Comparison of ENCODE assay signal across 9 cellular contexts in the genomic region with DNA sequence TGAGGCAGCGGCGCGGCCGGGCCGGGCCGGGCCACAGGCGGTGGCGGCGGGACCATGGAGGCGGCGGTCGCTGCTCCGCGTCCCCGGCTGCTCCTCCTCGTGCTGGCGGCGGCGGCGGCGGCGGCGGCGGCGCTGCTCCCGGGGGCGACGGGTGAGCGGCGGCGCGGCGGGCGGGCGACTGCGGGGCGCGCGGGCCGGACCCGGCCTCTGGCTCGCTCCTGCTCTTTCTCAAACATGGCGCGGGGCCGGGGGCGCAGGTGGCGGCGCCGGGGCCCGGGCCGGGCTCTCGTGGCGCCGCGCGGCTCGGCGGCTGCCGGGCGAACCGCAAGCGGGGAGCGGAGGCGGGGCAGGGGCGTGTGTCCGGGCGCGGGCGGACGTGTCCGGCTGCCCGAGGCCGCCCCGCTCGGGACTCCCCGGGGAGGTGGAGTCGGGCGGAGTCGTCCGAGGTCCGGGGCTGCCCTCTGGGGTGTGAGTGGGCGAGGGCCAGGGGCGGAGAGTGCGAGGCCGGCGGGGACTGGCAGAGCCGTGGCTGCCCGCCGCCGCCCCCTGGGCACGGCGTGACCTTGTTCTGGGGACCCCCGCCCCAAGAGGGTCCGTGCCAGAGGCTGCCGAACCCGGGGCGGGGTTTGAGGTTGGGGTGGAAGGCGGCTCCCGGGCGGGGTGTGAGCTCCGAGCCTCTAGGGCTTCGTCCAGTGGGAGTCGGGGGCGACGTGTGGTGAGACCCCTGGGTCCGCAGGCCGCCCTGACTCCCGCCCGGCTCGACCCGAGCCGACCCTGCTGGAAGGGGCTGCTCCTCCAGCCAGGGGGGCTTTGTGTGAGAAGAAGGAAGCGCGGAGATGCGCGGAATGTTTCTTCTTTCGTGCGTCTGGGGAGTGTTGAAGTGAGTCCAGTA. TPM values are rescaled to one million over a fixed set of nuclear protein-coding genes. Genes with fewer than 3 reads are reported as not detected.
A peak's percentile ranks its signal among the peaks of the same experiment; 100 is the strongest.
DNase-seq lines count a peak whose midpoint lies in the region; ATAC-seq, FAIRE-seq and TF ChIP-seq lines count a peak whose summit lies in the region.
"Had no signal": no experiment of that assay in that cellular context is flagged by ENCODE, and none has a peak within 500 bp of the region (broad histone marks: within the 10 kb centered on the region; RNA-seq: fewer than 3 reads in every experiment).

No MANE protein-coding gene starts in this region.

- H3K4me1 Mint-ChIP-seq in CD4-positive, alpha-beta T cell (ENCODE audit: low read depth): peaks cover 64% of the 10 kb centered on the region

- H3K36me3 ChIP-seq in SJSA1 (peaks cover under 1% of the 10 kb centered on the region), adipocyte (ENCODE audit: control insufficient read depth, insufficient read depth, low read length, severe bottlenecking) (no peaks in the 10 kb centered on the region), heart right ventricle (no peaks in the 10 kb centered on the region)

- H3K4me3 ChIP-seq in SJSA1: peak overlapping the region; percentile 81
- peak overlapping the region; percentile 89 for H3K4me3 ChIP-seq in adipocyte (ENCODE audit: low read length)
- peak overlapping the region; percentile 52 to 96 (median 86) for H3K4me3 ChIP-seq in heart right ventricle

- intact Hi-C loops in CD4-positive, alpha-beta T cell (cut with DNase I, micrococcal nuclease): loop anchor here (2.0 to 10.0 kb wide), 4 partner anchors 29 to 1121 kb away; a partner anchor contains a TSS
- intact Hi-C loops in heart right ventricle (cut with DNase I): loop anchor here in 2 of 10 donors (5.0 to 10.0 kb wide), 2 partner anchors 63 to 101 kb away; no protein-coding TSS in a partner anchor
- intact Hi-C loops in posterior cingulate gyrus (cut with DNase I): no loop called here

- H3K27ac ChIP-seq in CD4-positive, alpha-beta T cell (ENCODE audit: low read depth, low read length): peak overlapping the region; percentile 63
- H3K27ac ChIP-seq in SJSA1 (peak overlapping the region; percentile 62), heart right ventricle (peak overlapping the region; percentile 50 to 96 (median 89))

- H3K9ac ChIP-seq in adipocyte (ENCODE audit: low read length): peak overlapping the region; percentile 90

- peak; percentile 5 for ATAC-seq in CD4-positive, alpha-beta T cell (ENCODE audit: poor library complexity)
- peak; percentile 58 for ATAC-seq in HG03196 (IDR thresholded peaks at IDR 0.05; ENCODE audit: unreplicated experiment)
- peak; percentile 56 to 86 (median 66) for ATAC-seq in heart right ventricle

- 0 to 1% methylated on average over 89 to 116 of the region's 118 CpGs for WGBS in heart right ventricle, 2 donors

- H3K4me1 ChIP-seq in SJSA1 (replicated peaks): peaks cover 19% of the 10 kb centered on the region
- H3K4me1 ChIP-seq in adipocyte (ENCODE audit: control insufficient read depth, insufficient read depth, low read length): peaks cover 53% of the 10 kb centered on the region
- peaks cover 6 to 63% (median 45%) of the 10 kb centered on the region in 9 donors for H3K4me1 ChIP-seq in heart right ventricle

- no peaks in the 10 kb centered on the region for H3K27me3 Mint-ChIP-seq in CD4-positive, alpha-beta T cell

- CTCF ChIA-PET in CD4-positive, alpha-beta T cell (lab: Charles Lee): interaction anchor here (1.0 to 2.3 kb wide), 6 partner anchors 14 to 46 kb away, joined by 3 to 9 read pairs (median 4); no protein-coding TSS in a partner anchor

- H3K27ac Mint-ChIP-seq in CD4-positive, alpha-beta T cell: peak overlapping the region; percentile 50

- no peak for TF ChIP-seq CTCF in CD4-positive, alpha-beta T cell (IDR thresholded peaks at IDR 0.05)
- peak in 2 of 9 donors; percentile 14 to 17 for TF ChIP-seq CTCF in heart right ventricle (IDR thresholded peaks at IDR 0.05)

- DNase-seq in CD4-positive, alpha-beta T cell: peak in 8 of 10 experiments; percentile 4 to 39 (median 16)
- DNase-seq in GM19239 (ENCODE audit: insufficient read length, low spot score) (peak; percentile 70), SJSA1 (ENCODE audit: low read depth in 1 of 2, low spot score in 2 of 2) (peak; percentile 68 to 71), adipocyte (ENCODE audit: low read depth) (peak; percentile 90), heart right ventricle (peak; percentile 73 to 85), posterior cingulate gyrus (peak in 8 of 10 donors; percentile 6 to 89 (median 35)), KG1 (lab: John Stamatoyannopoulos, UW) (no peak)

- FAIRE-seq in GM19239 (lab: Jason Lieb, UNC): peak; percentile 47
- FAIRE-seq: endometrium had no signal

- POLR2A ChIA-PET in CD4-positive, alpha-beta T cell (lab: Charles Lee): interaction anchor here (0.5 to 6.0 kb wide), 26 partner anchors 8 to 130 kb away, joined by 3 to 73 read pairs (median 7); no protein-coding TSS in a partner anchor

- no peaks in the 10 kb centered on the region for H3K9me3 Mint-ChIP-seq in CD4-positive, alpha-beta T cell

- peak overlapping the region; percentile 88 for H3K4me3 Mint-ChIP-seq in CD4-positive, alpha-beta T cell

- H3K36me3 Mint-ChIP-seq in CD4-positive, alpha-beta T cell (ENCODE audit: low read depth): peaks cover 17% of the 10 kb centered on the region

- no peaks in the 10 kb centered on the region for H3K27me3 ChIP-seq in CD4-positive, alpha-beta T cell (ENCODE audit: control insufficient read depth, insufficient read depth, low read length)
- no peaks in the 10 kb centered on the region for H3K27me3 ChIP-seq in SJSA1 (replicated peaks)
- H3K27me3 ChIP-seq in adipocyte (replicated peaks; ENCODE audit: control insufficient read depth, insufficient read depth, low read length): no peaks in the 10 kb centered on the region
- H3K27me3 ChIP-seq in heart right ventricle: no peaks in the 10 kb centered on the region

- H3K9me3 ChIP-seq in CD4-positive, alpha-beta T cell (ENCODE audit: control insufficient read depth, low read length): no peaks in the 10 kb centered on the region
- no peaks in the 10 kb centered on the region for H3K9me3 ChIP-seq in SJSA1 (replicated peaks)
- H3K9me3 ChIP-seq in adipocyte (ENCODE audit: control insufficient read depth, low read length): no peaks in the 10 kb centered on the region
- no peaks in the 10 kb centered on the region for H3K9me3 ChIP-seq in heart right ventricle

RNA-seq across cellular contexts. Expression of a gene that starts 0.5 kb away (rescaled TPM):
- total RNA-seq in CD4-positive, alpha-beta T cell: 10 to 100 TPM; 12.9 to 14.6 TPM
- total RNA-seq in SJSA1 (2014; rRNA removed; shearing (Covaris generic)): 29.3 and 36.0 TPM in 2 replicates
- 10 to 100 TPM; 10.7 to 25.4 (median 15.0) TPM for total RNA-seq in heart right ventricle
- 1 to 10 TPM; 4.9 to 5.9 TPM for polyA plus RNA-seq in heart right ventricle

Comparison
In these comparisons a context has a peak if more than half of its experiments do, and no peak if none do; other contexts are left out.
1. ATAC-seq: peak in every context shown above with its lines; median percentile 66 in heart right ventricle; 58 in HG03196; 5 in CD4-positive, alpha-beta T cell.